ENCODE assay signal across 35 cellular contexts in genomic region chr1:57578099-57578498, GRCh38.
"Had no signal": no experiment of that assay in that cellular context is flagged by ENCODE, and none has a peak within 500 bp of the region (broad histone marks: within the 10 kb centered on the region; RNA-seq: fewer than 3 reads in every experiment).

No MANE protein-coding gene starts in this region.

- H3K36me3 Mint-ChIP-seq: activated CD4-positive, alpha-beta memory T cell treated with anti-CD3 and anti-CD28 coated beads for 36 hours; activated CD8-positive, alpha-beta memory T cell treated with anti-CD3 and anti-CD28 coated beads, Interleukin-2, amount 10 ng/mL, durations not matched to agents 7 days and 5 days; activated naive CD4-positive, alpha-beta T cell treated with anti-CD3 and anti-CD28 coated beads, Interleukin-2, amount 50 U/mL, for 24 hours; activated naive CD8-positive, alpha-beta T cell treated with anti-CD3 and anti-CD28 coated beads for 36 hours had no signal

- H3K27ac Mint-ChIP-seq: activated B cell treated with CpG ODN at 0.5 μM for 24 hours; activated CD4-positive, alpha-beta memory T cell treated with anti-CD3 and anti-CD28 coated beads for 36 hours; activated CD4-positive, alpha-beta T cell treated with anti-CD3 and anti-CD28 coated beads for 36 hours; activated CD4-positive, alpha-beta T cell treated with anti-CD3 and anti-CD28 coated beads, Interleukin-2, amount 10 ng/mL, durations not matched to agents 24 days and 14 days; activated CD8-positive, alpha-beta memory T cell treated with anti-CD3 and anti-CD28 coated beads, Interleukin-2, amount 10 ng/mL, durations not matched to agents 7 days and 5 days; activated CD8-positive, alpha-beta T cell treated with anti-CD3 and anti-CD28 coated beads, Interleukin-2, amount 10 ng/mL, durations not matched to agents 7 days and 5 days; activated naive CD4-positive, alpha-beta T cell treated with anti-CD3 and anti-CD28 coated beads for 36 hours; activated naive CD4-positive, alpha-beta T cell treated with anti-CD3 and anti-CD28 coated beads, Interleukin-2, amount 50 U/mL, for 24 hours; activated naive CD8-positive, alpha-beta T cell treated with anti-CD3 and anti-CD28 coated beads for 36 hours; activated naive CD8-positive, alpha-beta T cell treated with anti-CD3 and anti-CD28 coated beads, Interleukin-2, amount 50 U/mL, for 24 hours; activated T-helper 1 cell treated with anti-CD3 and anti-CD28 coated beads, Interleukin-12 subunit alpha, Interleukin-12 subunit beta, Interleukin-2, Interleukin-4 antibody, amounts not matched to agents 30 ng/mL and 10 ng/mL and 1 ng/mL, durations not matched to agents 14 hours and 24 hours and 36 hours; activated T-helper 2 cell treated with anti-CD3 and anti-CD28 coated beads, Interferon-gamma antibody, Interleukin-2, Interleukin-4, amounts not matched to agents 10 μg/mL and 5 μg/mL and 100 μg/mL, durations not matched to agents 14 hours and 24 hours and 36 hours; dendritic cell treated with granulocyte-macrophage colony-stimulating factor and Interleukin-4, amounts not matched to agents 40 ng/mL and 50 ng/mL, for 4 days; effector memory CD8-positive, alpha-beta T cell had no signal

- H3K4me1 Mint-ChIP-seq: activated B cell treated with CpG ODN at 0.5 μM for 24 hours; activated CD4-positive, alpha-beta T cell treated with anti-CD3 and anti-CD28 coated beads for 36 hours; activated CD4-positive, alpha-beta T cell treated with anti-CD3 and anti-CD28 coated beads, Interleukin-2, amount 10 ng/mL, durations not matched to agents 24 days and 14 days; activated CD8-positive, alpha-beta memory T cell treated with anti-CD3 and anti-CD28 coated beads, Interleukin-2, amount 10 ng/mL, durations not matched to agents 7 days and 5 days; activated naive CD4-positive, alpha-beta T cell treated with anti-CD3 and anti-CD28 coated beads, Interleukin-2, amount 50 U/mL, for 24 hours; activated naive CD8-positive, alpha-beta T cell treated with anti-CD3 and anti-CD28 coated beads for 36 hours; activated naive CD8-positive, alpha-beta T cell treated with anti-CD3 and anti-CD28 coated beads, Interleukin-2, amount 50 U/mL, for 24 hours had no signal

- ATAC-seq: activated CD4-positive, alpha-beta T cell treated with anti-CD3 and anti-CD28 coated beads for 36 hours; activated CD8-positive, alpha-beta memory T cell treated with anti-CD3 and anti-CD28 coated beads, Interleukin-2, amount 10 ng/mL, durations not matched to agents 7 days and 5 days; activated CD8-positive, alpha-beta T cell treated with anti-CD3 and anti-CD28 coated beads, Interleukin-2, amount 10 ng/mL, durations not matched to agents 7 days and 5 days; activated naive CD8-positive, alpha-beta T cell treated with anti-CD3 and anti-CD28 coated beads, Interleukin-2, amount 50 U/mL, for 24 hours; body of pancreas; effector memory CD8-positive, alpha-beta T cell; foreskin keratinocyte; gastrocnemius medialis; heart left ventricle had no signal

- H3K9me3 Mint-ChIP-seq: activated B cell treated with CpG ODN at 0.5 μM for 24 hours; activated CD4-positive, alpha-beta memory T cell treated with anti-CD3 and anti-CD28 coated beads for 36 hours; activated CD4-positive, alpha-beta T cell treated with anti-CD3 and anti-CD28 coated beads, Interleukin-2, amount 10 ng/mL, durations not matched to agents 24 days and 14 days; activated naive CD4-positive, alpha-beta T cell treated with anti-CD3 and anti-CD28 coated beads for 36 hours; activated naive CD4-positive, alpha-beta T cell treated with anti-CD3 and anti-CD28 coated beads, Interleukin-2, amount 50 U/mL, for 24 hours; activated naive CD8-positive, alpha-beta T cell treated with anti-CD3 and anti-CD28 coated beads for 36 hours; activated naive CD8-positive, alpha-beta T cell treated with anti-CD3 and anti-CD28 coated beads, Interleukin-2, amount 50 U/mL, for 24 hours; activated T-helper 1 cell treated with anti-CD3 and anti-CD28 coated beads, Interleukin-12 subunit alpha, Interleukin-12 subunit beta, Interleukin-2, Interleukin-4 antibody, amounts not matched to agents 30 ng/mL and 10 ng/mL and 1 ng/mL, durations not matched to agents 14 hours and 24 hours and 36 hours; activated T-helper 2 cell treated with anti-CD3 and anti-CD28 coated beads, Interferon-gamma antibody, Interleukin-2, Interleukin-4, amounts not matched to agents 10 μg/mL and 5 μg/mL and 100 μg/mL, durations not matched to agents 14 hours and 24 hours and 36 hours; dendritic cell treated with granulocyte-macrophage colony-stimulating factor and Interleukin-4, amounts not matched to agents 40 ng/mL and 50 ng/mL, for 4 days had no signal

- DNase-seq: activated B cell treated with CpG ODN at 0.5 μM for 24 hours; activated CD4-positive, alpha-beta memory T cell treated with anti-CD3 and anti-CD28 coated beads for 36 hours; activated CD4-positive, alpha-beta T cell treated with anti-CD3 and anti-CD28 coated beads for 36 hours; activated CD4-positive, alpha-beta T cell treated with anti-CD3 and anti-CD28 coated beads, Interleukin-2, amount 10 ng/mL, durations not matched to agents 24 days and 14 days; activated CD4-positive, CD25-positive, alpha-beta regulatory T cell treated with anti-CD3 and anti-CD28 coated beads, Interleukin-2, amount 50 U/mL, for 72 hours; activated CD8-positive, alpha-beta memory T cell treated with anti-CD3 and anti-CD28 coated beads, Interleukin-2, amount 10 ng/mL, durations not matched to agents 7 days and 5 days; activated CD8-positive, alpha-beta memory T cell treated with anti-CD3 and anti-CD28 coated beads, Interleukin-2, amount 50 U/mL, for 4 hours; activated CD8-positive, alpha-beta T cell treated with anti-CD3 and anti-CD28 coated beads, Interleukin-2, amount 10 ng/mL, durations not matched to agents 7 days and 5 days; activated effector memory CD4-positive, alpha-beta T cell treated with anti-CD3 and anti-CD28 coated beads, Interleukin-2, amount 50 U/mL, for 16 hours; activated naive CD4-positive, alpha-beta T cell treated with anti-CD3 and anti-CD28 coated beads for 36 hours; activated naive CD8-positive, alpha-beta T cell treated with anti-CD3 and anti-CD28 coated beads for 36 hours; activated naive CD8-positive, alpha-beta T cell treated with anti-CD3 and anti-CD28 coated beads, Interleukin-2, amount 50 U/mL, for 24 hours; activated T-cell treated with anti-CD3 and anti-CD28 coated beads, Interleukin-2, amount 50 U/mL, for 1 hour; activated T-cell treated with anti-CD3 and anti-CD28 coated beads, Interleukin-2, amount 50 U/mL, for 48 hours; adrenal gland; amygdala; aorta; body of pancreas; cerebellar nuclear complex; effector CD4-positive, alpha-beta T cell; effector memory CD8-positive, alpha-beta T cell; erythroblast; foreskin keratinocyte; gastrocnemius medialis; glutamatergic neuron; heart left ventricle; hypothalamus; T-helper 2 cell had no signal

- H3K27me3 Mint-ChIP-seq: activated B cell treated with CpG ODN at 0.5 μM for 24 hours; activated CD4-positive, alpha-beta T cell treated with anti-CD3 and anti-CD28 coated beads, Interleukin-2, amount 10 ng/mL, durations not matched to agents 24 days and 14 days; activated CD8-positive, alpha-beta memory T cell treated with anti-CD3 and anti-CD28 coated beads, Interleukin-2, amount 10 ng/mL, durations not matched to agents 7 days and 5 days; activated naive CD4-positive, alpha-beta T cell treated with anti-CD3 and anti-CD28 coated beads, Interleukin-2, amount 50 U/mL, for 24 hours; activated naive CD8-positive, alpha-beta T cell treated with anti-CD3 and anti-CD28 coated beads, Interleukin-2, amount 50 U/mL, for 24 hours; dendritic cell treated with granulocyte-macrophage colony-stimulating factor and Interleukin-4, amounts not matched to agents 40 ng/mL and 50 ng/mL, for 4 days had no signal

- H3K4me3 Mint-ChIP-seq: activated B cell treated with CpG ODN at 0.5 μM for 24 hours; activated CD4-positive, alpha-beta memory T cell treated with anti-CD3 and anti-CD28 coated beads for 36 hours; activated CD4-positive, alpha-beta T cell treated with anti-CD3 and anti-CD28 coated beads for 36 hours; activated CD4-positive, alpha-beta T cell treated with anti-CD3 and anti-CD28 coated beads, Interleukin-2, amount 10 ng/mL, durations not matched to agents 24 days and 14 days; activated CD8-positive, alpha-beta memory T cell treated with anti-CD3 and anti-CD28 coated beads, Interleukin-2, amount 10 ng/mL, durations not matched to agents 7 days and 5 days; activated CD8-positive, alpha-beta T cell treated with anti-CD3 and anti-CD28 coated beads, Interleukin-2, amount 10 ng/mL, durations not matched to agents 7 days and 5 days; activated naive CD4-positive, alpha-beta T cell treated with anti-CD3 and anti-CD28 coated beads for 36 hours; activated naive CD4-positive, alpha-beta T cell treated with anti-CD3 and anti-CD28 coated beads, Interleukin-2, amount 50 U/mL, for 24 hours; activated naive CD8-positive, alpha-beta T cell treated with anti-CD3 and anti-CD28 coated beads for 36 hours; activated naive CD8-positive, alpha-beta T cell treated with anti-CD3 and anti-CD28 coated beads, Interleukin-2, amount 50 U/mL, for 24 hours; activated T-helper 1 cell treated with anti-CD3 and anti-CD28 coated beads, Interleukin-12 subunit alpha, Interleukin-12 subunit beta, Interleukin-2, Interleukin-4 antibody, amounts not matched to agents 30 ng/mL and 10 ng/mL and 1 ng/mL, durations not matched to agents 14 hours and 24 hours and 36 hours; dendritic cell treated with granulocyte-macrophage colony-stimulating factor and Interleukin-4, amounts not matched to agents 40 ng/mL and 50 ng/mL, for 4 days; effector memory CD8-positive, alpha-beta T cell had no signal

- H3K27ac ChIP-seq: adrenal gland, body of pancreas, coronary artery, dorsolateral prefrontal cortex, esophagus muscularis mucosa, foreskin keratinocyte, gastrocnemius medialis, heart left ventricle had no signal
